ENCODE assay signal across 17 cellular contexts in genomic region chr2:83972123-83972522, GRCh38.
"Had no signal": no experiment of that assay in that cellular context is flagged by ENCODE, and none has a peak within 500 bp of the region (broad histone marks: within the 10 kb centered on the region; RNA-seq: fewer than 3 reads in every experiment).

No MANE protein-coding gene starts in this region.

- DNase-seq: activated CD4-positive, alpha-beta T cell treated with anti-CD3 and anti-CD28 coated beads, Interleukin-2, amount 10 ng/mL, durations not matched to agents 7 days and 5 days; activated CD8-positive, alpha-beta memory T cell treated with anti-CD3 and anti-CD28 coated beads for 24 hours; activated gamma-delta T cell treated with Interleukin-2 at 50 U/mL for 16 hours; activated naive CD8-positive, alpha-beta T cell treated with anti-CD3 and anti-CD28 coated beads, Interleukin-2, amount 10 ng/mL, durations not matched to agents 7 days and 5 days; anterior cingulate cortex; dorsolateral prefrontal cortex; kidney; left lung; posterior cingulate gyrus; stimulated activated CD4-positive, alpha-beta T cell treated with anti-CD3 and anti-CD28 coated beads, Interleukin-15, amount 100 ng/mL, for 24 hours; stimulated activated CD4-positive, alpha-beta T cell treated with anti-CD3 and anti-CD28 coated beads, Interleukin-4, amount 100 ng/mL, for 1 hour; stimulated activated naive CD4-positive, alpha-beta T cell; tibial artery had no signal

- ATAC-seq: left lung; natural killer cell treated with Interleukin-12 subunit alpha and Interleukin-12 subunit beta and Interleukin-15 and Interleukin-18, amount 100 ng/mL, for 72 hours had no signal

- H3K27ac ChIP-seq: cardiac muscle cell, dorsolateral prefrontal cortex, left lung, right atrium auricular region, tibial artery, vagina had no signal

- H3K27me3 ChIP-seq: cardiac muscle cell, left lung, right atrium auricular region, tibial artery, vagina had no signal

- H3K4me3 ChIP-seq: cardiac muscle cell, dorsolateral prefrontal cortex, left lung, right atrium auricular region, tibial artery, vagina had no signal

- H3K4me1 ChIP-seq: left lung, right atrium auricular region, tibial artery, vagina had no signal

- H3K36me3 ChIP-seq: cardiac muscle cell, left lung, right atrium auricular region, tibial artery, vagina had no signal

- H3K9me3 ChIP-seq: vagina had no signal
